Comparison of ENCODE assay signal across 10 cellular contexts in genomic region chr2:64865831-64866146, GRCh38.
DNase-seq lines count a peak whose midpoint lies in the region; ATAC-seq and TF ChIP-seq lines count a peak whose summit lies in the region.
"Had no signal": no experiment of that assay in that cellular context is flagged by ENCODE, and none has a peak within 500 bp of the region (broad histone marks: within the 10 kb centered on the region; RNA-seq: fewer than 3 reads in every experiment).

No MANE protein-coding gene starts in this region.

- H3K27ac ChIP-seq in KMS-11 (no peak overlapping the region), osteoblast (ENCODE audit: low read depth, low read length) (peak overlapping the region; percentile 5), substantia nigra (ENCODE audit: low read depth, low read length, poor library complexity, severe bottlenecking) (no peak overlapping the region)

- H3K27me3 ChIP-seq in KMS-11 (ENCODE audit: insufficient read depth, low read depth) (0 out of 2 replicates have a peak, but pooled peaks cover 3% of the 10 kb centered on the region), osteoblast (ENCODE audit: insufficient read depth, low read length) (no peaks in the 10 kb centered on the region)

- H3K9me3 Mint-ChIP-seq in dendritic cell treated with granulocyte-macrophage colony-stimulating factor and Interleukin-4, amounts not matched to agents 40 ng/mL and 50 ng/mL, for 4 days, result no peaks in the 10 kb centered on the region
- H3K9me3 Mint-ChIP-seq in activated T-helper 17 cell treated with anti-CD3 and anti-CD28 coated beads, Interleukin-2, amount 50 U/mL, for 72 hours, result no peaks in the 10 kb centered on the region
- H3K9me3 Mint-ChIP-seq: activated T-cell treated with anti-CD3 and anti-CD28 coated beads, Interleukin-2, amount 50 U/mL, for 24 hours had no signal

- H4K20me1 ChIP-seq in KMS-11 (ENCODE audit: insufficient read depth), result no peaks in the 10 kb centered on the region
- H4K20me1 ChIP-seq in osteoblast (ENCODE audit: insufficient read depth, low read length), result no peaks in the 10 kb centered on the region

- H3K4me1 ChIP-seq in KMS-11 (ENCODE audit: low read depth, poor library complexity, severe bottlenecking) (peaks cover 27% of the 10 kb centered on the region), osteoblast (ENCODE audit: insufficient read depth, low read length) (peaks cover 24% of the 10 kb centered on the region)

- no peaks in the 10 kb centered on the region for H3K36me3 Mint-ChIP-seq in dendritic cell treated with granulocyte-macrophage colony-stimulating factor and Interleukin-4, amounts not matched to agents 40 ng/mL and 50 ng/mL, for 4 days (ENCODE audit: low read depth)
- H3K36me3 Mint-ChIP-seq in activated T-helper 17 cell treated with anti-CD3 and anti-CD28 coated beads, Interleukin-2, amount 50 U/mL, for 72 hours (ENCODE audit: low read depth), result no peaks in the 10 kb centered on the region

- H3K4me3 ChIP-seq in AG10803 (ENCODE audit: low read length) (peak overlapping the region; percentile 25), KMS-11 (IDR thresholded peaks at IDR 0.05; ENCODE audit: insufficient read depth, low read depth, low read length) (no peak overlapping the region), osteoblast (ENCODE audit: insufficient read depth, low read length) (peak overlapping the region; percentile 72)

- H3K4me2 ChIP-seq in KMS-11 (peak overlapping the region; percentile 54), osteoblast (ENCODE audit: insufficient read depth, low read length) (peak overlapping the region; percentile 90)

- no peaks in the 10 kb centered on the region for H3K4me1 Mint-ChIP-seq in dendritic cell treated with granulocyte-macrophage colony-stimulating factor and Interleukin-4, amounts not matched to agents 40 ng/mL and 50 ng/mL, for 4 days (ENCODE audit: low read depth)
- no peaks in the 10 kb centered on the region for H3K4me1 Mint-ChIP-seq in activated T-helper 17 cell treated with anti-CD3 and anti-CD28 coated beads, Interleukin-2, amount 50 U/mL, for 72 hours

- H3K27ac Mint-ChIP-seq in dendritic cell treated with granulocyte-macrophage colony-stimulating factor and Interleukin-4, amounts not matched to agents 40 ng/mL and 50 ng/mL, for 4 days, result no peak overlapping the region
- no peak overlapping the region for H3K27ac Mint-ChIP-seq in activated T-helper 17 cell treated with anti-CD3 and anti-CD28 coated beads, Interleukin-2, amount 50 U/mL, for 72 hours

- ATAC-seq in GM21423 (IDR thresholded peaks at IDR 0.05; ENCODE audit: unreplicated experiment) (no peak), HG03097 (IDR thresholded peaks at IDR 0.05; ENCODE audit: low FRiP score, unreplicated experiment) (no peak)
- no peak for ATAC-seq in activated T-helper 17 cell treated with anti-CD3 and anti-CD28 coated beads, Interleukin-2, amount 50 U/mL, for 72 hours (replicated peaks)

- H2AFZ ChIP-seq in KMS-11 (ENCODE audit: low read depth) (peak overlapping the region; percentile 96), osteoblast (ENCODE audit: low read length) (peak overlapping the region; percentile 80)

- TF ChIP-seq CTCF in AG10803 (conservative IDR thresholded peaks at IDR 0.05; ENCODE audit: low read length) (no peak), KMS-11 (conservative IDR thresholded peaks at IDR 0.05; ENCODE audit: low read depth, low read length) (peak; percentile 71), osteoblast (IDR thresholded peaks at IDR 0.05; ENCODE audit: extremely low read depth, low read depth, low read length) (no peak)

- H3K9me3 ChIP-seq in osteoblast (ENCODE audit: low read depth, low read length), result no peaks in the 10 kb centered on the region

- no peaks in the 10 kb centered on the region for H3K79me2 ChIP-seq in KMS-11 (ENCODE audit: insufficient read depth, low read depth)
- no peaks in the 10 kb centered on the region for H3K79me2 ChIP-seq in osteoblast (ENCODE audit: insufficient read depth, low read length)

- peaks cover 3% of the 10 kb centered on the region for H3K27me3 Mint-ChIP-seq in dendritic cell treated with granulocyte-macrophage colony-stimulating factor and Interleukin-4, amounts not matched to agents 40 ng/mL and 50 ng/mL, for 4 days
- H3K27me3 Mint-ChIP-seq in activated T-helper 17 cell treated with anti-CD3 and anti-CD28 coated beads, Interleukin-2, amount 50 U/mL, for 72 hours, result peaks cover 5% of the 10 kb centered on the region

- H3K4me3 Mint-ChIP-seq in dendritic cell treated with granulocyte-macrophage colony-stimulating factor and Interleukin-4, amounts not matched to agents 40 ng/mL and 50 ng/mL, for 4 days, result peak overlapping the region; percentile 68
- no peak overlapping the region for H3K4me3 Mint-ChIP-seq in activated T-helper 17 cell treated with anti-CD3 and anti-CD28 coated beads, Interleukin-2, amount 50 U/mL, for 72 hours

- H3K36me3 ChIP-seq in KMS-11 (ENCODE audit: insufficient read depth) (no peaks in the 10 kb centered on the region), osteoblast (ENCODE audit: insufficient read depth, low read length) (no peaks in the 10 kb centered on the region)

- intact Hi-C loops in dendritic cell treated with granulocyte-macrophage colony-stimulating factor and Interleukin-4, amounts not matched to agents 40 ng/mL and 50 ng/mL, for 4 days (cut with micrococcal nuclease), result loop anchor here (1.0 to 2.0 kb wide), 5 partner anchors 35 to 341 kb away; partner anchors contain the start of gene AFTPH

- no peak overlapping the region for H3K9ac ChIP-seq in KMS-11

- no peak for DNase-seq in AG10803 (ENCODE audit: low read depth)
- no peak for DNase-seq in osteoblast (ENCODE audit: insufficient read length, low spot score, missing footprints)
- no peak for DNase-seq in substantia nigra (lab: John Stamatoyannopoulos, UW)
- DNase-seq: NCI-H1048 had no signal
